ENCODE assay signal across 22 cellular contexts in genomic region chr1:8002329-8003320, GRCh38. TPM values are rescaled to one million over a fixed set of nuclear protein-coding genes. Genes with fewer than 3 reads are reported as not detected.
DNase-seq lines count a peak whose midpoint lies in the region; ATAC-seq, FAIRE-seq and TF ChIP-seq lines count a peak whose summit lies in the region.
"Had no signal": no experiment of that assay in that cellular context is flagged by ENCODE, and none has a peak within 500 bp of the region (broad histone marks: within the 10 kb centered on the region; RNA-seq: fewer than 3 reads in every experiment).

No MANE protein-coding gene starts in this region.

- no peak overlapping the region for H3K4me3 Mint-ChIP-seq in MCF 10A (ENCODE audit: unreplicated experiment)
- H3K4me3 Mint-ChIP-seq: natural killer cell treated with Interleukin-12 subunit alpha and Interleukin-12 subunit beta and Interleukin-15 and Interleukin-18, amount 100 ng/mL, for 72 hours had no signal

- peak overlapping the region; percentile 84 for H3K27ac Mint-ChIP-seq in MCF 10A (ENCODE audit: low read depth, unreplicated experiment)
- H3K27ac Mint-ChIP-seq: natural killer cell treated with Interleukin-12 subunit alpha and Interleukin-12 subunit beta and Interleukin-15 and Interleukin-18, amount 100 ng/mL, for 72 hours had no signal

- H3K4ac ChIP-seq in IMR-90 (ENCODE audit: low read depth, low read length) = peak overlapping the region; percentile 20
- no peak overlapping the region for H3K4ac ChIP-seq in neuronal stem cell (ENCODE audit: low read length)

- H3K4me1 ChIP-seq in IMR-90 (ENCODE audit: control insufficient read depth, insufficient read depth, low read length) = peaks cover 12% of the 10 kb centered on the region
- peaks cover 29% of the 10 kb centered on the region for H3K4me1 ChIP-seq in HepG2 (ENCODE audit: insufficient read depth, low read length)
- H3K4me1 ChIP-seq in suprapubic skin = peaks cover 47% of the 10 kb centered on the region
- peaks cover 0 to 10% of the 10 kb centered on the region in 2 donors for H3K4me1 ChIP-seq in neuronal stem cell (ENCODE audit: control insufficient read depth in 2 of 2, insufficient read depth in 1 of 2, low read depth in 1 of 2, low read length in 2 of 2)
- peaks cover 0 to 2% of the 10 kb centered on the region in 2 donors for H3K4me1 ChIP-seq in small intestine (ENCODE audit: control insufficient read depth in 2 of 2, insufficient read depth in 1 of 2, low read depth in 1 of 2, low read length in 1 of 2)

- H3K14ac ChIP-seq in IMR-90 (replicated peaks; ENCODE audit: low read depth, low read length) (peak overlapping the region; percentile 5; the same call in 1 of the 2 replicates), neuronal stem cell (ENCODE audit: low read length) (no peak overlapping the region)

- peak overlapping the region; percentile 80 for H2AK9ac ChIP-seq in IMR-90 (replicated peaks; ENCODE audit: low read depth, low read length, poor library complexity)

- in situ Hi-C loops in IMR-90 (cut with MboI; ENCODE audit: low sequenced_read_pairs) = no loop called here
- in situ Hi-C loops in HepG2 (cut with HindIII; ENCODE audit: extremely low pct_ligation_motif_present, low pct_unique_long_range_greater_than_20kb) = no loop called here

- no peak overlapping the region for H3K56ac ChIP-seq in IMR-90 (ENCODE audit: extremely low read depth, insufficient read depth, low read length)

- peaks cover 78% of the 10 kb centered on the region for H3K36me3 Mint-ChIP-seq in MCF 10A (ENCODE audit: insufficient read depth, unreplicated experiment)
- H3K36me3 Mint-ChIP-seq: natural killer cell treated with Interleukin-12 subunit alpha and Interleukin-12 subunit beta and Interleukin-15 and Interleukin-18, amount 100 ng/mL, for 72 hours had no signal

- dilution Hi-C loops in IMR-90 (cut with HindIII; ENCODE audit: low sequenced_read_pairs, unreplicated experiment) = loop anchor here (25.0 kb wide), 1 partner anchor 310 kb away; the partner anchor contains the start of gene SLC45A1

- H3K27me3 ChIP-seq in IMR-90 (ENCODE audit: control insufficient read depth, insufficient read depth, low read length) (no peaks in the 10 kb centered on the region), HepG2 (ENCODE audit: control insufficient read depth in 1 of 2, insufficient read depth in 2 of 2, low read length in 2 of 2) (no peaks in the 10 kb centered on the region), suprapubic skin (no peaks in the 10 kb centered on the region), neuronal stem cell (ENCODE audit: control insufficient read depth in 3 of 3, insufficient read depth in 3 of 3, low read depth in 1 of 3, low read length in 3 of 3) (no peaks in the 10 kb centered on the region), small intestine (ENCODE audit: control insufficient read depth in 2 of 2, insufficient read depth in 2 of 2, low read length in 2 of 2) (no peaks in the 10 kb centered on the region)
- H3K27me3 ChIP-seq: adrenal gland, BE2C, right atrium auricular region, transverse colon had no signal

- peaks cover 34% of the 10 kb centered on the region for H3K4me1 Mint-ChIP-seq in MCF 10A (ENCODE audit: insufficient read depth, unreplicated experiment)

- H3K79me1 ChIP-seq in IMR-90 (ENCODE audit: low read depth in 1 of 2, low read length in 2 of 2) (peaks cover 2 to 18% of the 10 kb centered on the region in 2 experiments; a peak in 2 of 4 replicates), neuronal stem cell (ENCODE audit: low read depth, low read length) (no peaks in the 10 kb centered on the region)

- POLR2A ChIA-PET in IMR-90 (lab: Charles Lee; ENCODE audit: unreplicated experiment) (no interaction called here), MCF 10A (lab: Yijun Ruan, JAX) (interaction anchor here (0.7 to 1.5 kb wide), 6 partner anchors 12 to 28 kb away, joined by 3 to 7 read pairs (median 4); partner anchors contain the start of gene ERRFI1), HepG2 (lab: Yijun Ruan, JAX) (no interaction called here)

- H3K4me2 ChIP-seq in IMR-90 (ENCODE audit: low read depth, low read length) = no peak overlapping the region
- no peak overlapping the region for H3K4me2 ChIP-seq in HepG2 (ENCODE audit: low read depth, low read length)
- H3K4me2 ChIP-seq in neuronal stem cell (ENCODE audit: insufficient read depth, low read length, poor library complexity, severe bottlenecking) = no peak overlapping the region

- no peaks in the 10 kb centered on the region for H3K9me3 Mint-ChIP-seq in MCF 10A (ENCODE audit: unreplicated experiment)
- H3K9me3 Mint-ChIP-seq: natural killer cell treated with Interleukin-12 subunit alpha and Interleukin-12 subunit beta and Interleukin-15 and Interleukin-18, amount 100 ng/mL, for 72 hours had no signal

- intact Hi-C loops in IMR-90 (cut with micrococcal nuclease) (no loop called here), MCF 10A (cut with micrococcal nuclease) (no loop called here), HepG2 (cut with micrococcal nuclease; ENCODE audit: unreplicated experiment) (no loop called here)

- H3K4me3 ChIP-seq in IMR-90 (ENCODE audit: insufficient read depth, low read depth, low read length) (no peak overlapping the region), HepG2 (replicated peaks in 1 of 3; ENCODE audit: insufficient read depth in 1 of 3, low read depth in 2 of 3, low read length in 3 of 3) (no peak overlapping the region), suprapubic skin (no peak overlapping the region), neuronal stem cell (ENCODE audit: low read length in 2 of 2) (no peak overlapping the region), small intestine (ENCODE audit: low read depth in 1 of 2, low read length in 2 of 2) (no peak overlapping the region)
- H3K4me3 ChIP-seq: adrenal gland, right atrium auricular region, transverse colon had no signal

- peak overlapping the region; percentile 20; the same call in 1 of the 2 replicates for H2BK120ac ChIP-seq in IMR-90 (ENCODE audit: low read depth, low read length)
- no peak overlapping the region for H2BK120ac ChIP-seq in neuronal stem cell (ENCODE audit: low read depth, low read length)

- DNase-seq in IMR-90 = no peak
- no peak for DNase-seq in MCF 10A (ENCODE audit: unreplicated experiment)
- DNase-seq in HepG2 (ENCODE audit: low spot score) = no peak
- DNase-seq in suprapubic skin (ENCODE audit: low spot score in 2 of 2) = no peak
- DNase-seq in neuronal stem cell (ENCODE audit: low spot score) = no peak
- no peak for DNase-seq in small intestine
- no peak for DNase-seq in UCSD-AML1 (lab: John Stamatoyannopoulos, UW; ENCODE audit: unreplicated experiment)
- DNase-seq: activated T-cell treated with anti-CD3 and anti-CD28 coated beads, Interleukin-2, amount 50 U/mL, for 48 hours; adrenal gland; BE2C; cerebellar nuclear complex; left colon; NCI-H1092; NCI-H2171; Right ventricle myocardium superior; stimulated activated CD4-positive, alpha-beta T cell treated with anti-CD3 and anti-CD28 coated beads, Interleukin-4, amount 100 ng/mL, for 24 hours; T-helper 2 cell; transverse colon had no signal

- WGBS in IMR-90 (ENCODE audit: extremely low coverage in 2 of 2, insufficient read length in 1 of 2), 2 experiments = 100% methylated on average over 1 of the region's 10 CpGs; no CpG with 5 or more reads in 1 of the 2 experiments
- 89% methylated on average over 10 of the region's 10 CpGs for WGBS in HepG2 (ENCODE audit: low lambda C conversion rate)
- whole genome bisulfite sequencing in suprapubic skin = 78% methylated on average over 10 of the region's 10 CpGs
- WGBS in neuronal stem cell (ENCODE audit: extremely low coverage in 2 of 2, insufficient read length in 2 of 2, insufficient replicate concordance in 1 of 2), 2 donors = no CpG with 5 or more reads among the region's 10 CpGs
- 95 to 99% (median 95%) methylated on average over 10 of the region's 10 CpGs for WGBS in small intestine, 3 donors

- H2AK5ac ChIP-seq in IMR-90 (ENCODE audit: low read depth, low read length) (peak overlapping the region; percentile 21; the same call in 1 of the 2 replicates), neuronal stem cell (ENCODE audit: low read depth, low read length) (no peak overlapping the region)

- H2AFZ ChIP-seq in IMR-90 (replicated peaks; ENCODE audit: low read length, poor library complexity) (peak overlapping the region; percentile 18), HepG2 (ENCODE audit: low read length) (no peak overlapping the region), neuronal stem cell (ENCODE audit: low read length) (no peak overlapping the region)

- H4K91ac ChIP-seq in IMR-90 (ENCODE audit: insufficient read depth, low read depth, low read length) = peak overlapping the region; percentile 9; the same call in 1 of the 2 replicates
- no peak overlapping the region for H4K91ac ChIP-seq in neuronal stem cell (ENCODE audit: low read depth, low read length, poor library complexity)

- TF ChIP-seq POLR2A in IMR-90 (IDR thresholded peaks at IDR 0.05; ENCODE audit: low read depth, low read length) = no peak
- 0 out of 4 replicates have a peak, but pooled peaks of 1 of the 2 experiments have one; percentile 23 for TF ChIP-seq POLR2A in HepG2 (IDR thresholded peaks at IDR 0.05; ENCODE audit: insufficient read depth in 1 of 2, low read depth in 2 of 2, low read length in 2 of 2)
- TF ChIP-seq POLR2A in suprapubic skin (IDR thresholded peaks at IDR 0.05) = no peak

- no peak for TF ChIP-seq CTCF in IMR-90 (conservative IDR thresholded peaks at IDR 0.05; ENCODE audit: low read depth, low read length)
- TF ChIP-seq CTCF in MCF 10A (IDR thresholded peaks at IDR 0.05; ENCODE audit: unreplicated experiment) = no peak
- no peak for TF ChIP-seq CTCF in HepG2 (CRISPR knock-in tag; IDR thresholded peaks at IDR 0.05)
- no peak for TF ChIP-seq CTCF in suprapubic skin (IDR thresholded peaks at IDR 0.05)

- H2BK5ac ChIP-seq in IMR-90 (ENCODE audit: low read depth, low read length, poor library complexity, severe bottlenecking) (no peak overlapping the region), neuronal stem cell (ENCODE audit: low read length) (no peak overlapping the region)

- no peak overlapping the region for H2BK12ac ChIP-seq in neuronal stem cell (ENCODE audit: low read length)

- H4K5ac ChIP-seq in IMR-90 (ENCODE audit: low read depth, low read length) = peak overlapping the region; percentile 41; the same call in 1 of the 2 replicates

- no peaks in the 10 kb centered on the region for H3K27me3 Mint-ChIP-seq in MCF 10A (ENCODE audit: insufficient read depth, unreplicated experiment)
- H3K27me3 Mint-ChIP-seq: natural killer cell treated with Interleukin-12 subunit alpha and Interleukin-12 subunit beta and Interleukin-15 and Interleukin-18, amount 100 ng/mL, for 72 hours had no signal

- BruUV-seq in IMR-90 (replicated peaks; lab: Mats Ljungman, UMichigan) (no TSS peak), MCF 10A (replicated peaks; lab: Mats Ljungman, UMichigan) (no TSS peak), HepG2 (replicated peaks; lab: Mats Ljungman, UMichigan) (no TSS peak)

- H3K36me3 ChIP-seq in IMR-90 (ENCODE audit: control insufficient read depth, insufficient read depth, low read length) = no peaks in the 10 kb centered on the region
- H3K36me3 ChIP-seq in HepG2 (replicated peaks in 1 of 2; ENCODE audit: control insufficient read depth in 1 of 2, insufficient read depth in 2 of 2, low read length in 2 of 2) = no peaks in the 10 kb centered on the region; a peak in 1 of 5 replicates
- no peaks in the 10 kb centered on the region for H3K36me3 ChIP-seq in suprapubic skin
- H3K36me3 ChIP-seq in neuronal stem cell (replicated peaks in 1 of 2; ENCODE audit: control insufficient read depth in 2 of 2, insufficient read depth in 2 of 2, low read length in 2 of 2) = peaks cover 0 to 2% of the 10 kb centered on the region in 2 donors
- H3K36me3 ChIP-seq in small intestine (ENCODE audit: control insufficient read depth in 2 of 2, insufficient read depth in 2 of 2, low read length in 2 of 2) = no peaks in the 10 kb centered on the region
- H3K36me3 ChIP-seq: adrenal gland, BE2C, right atrium auricular region, transverse colon had no signal

- peak overlapping the region in 1 of 2 experiments; percentile 54; a peak in 2 of 4 replicates for H4K8ac ChIP-seq in IMR-90 (ENCODE audit: low read depth in 2 of 2, low read length in 2 of 2)
- no peak overlapping the region for H4K8ac ChIP-seq in neuronal stem cell (ENCODE audit: low read depth, low read length)

- FAIRE-seq in HepG2 (lab: Jason Lieb, UNC) = no peak
- no peak for FAIRE-seq in small intestine (lab: Jason Lieb, UNC)
- FAIRE-seq: GM18507 had no signal

- H4K20me1 ChIP-seq in IMR-90 (ENCODE audit: insufficient read depth, low read length) (peaks cover 5% of the 10 kb centered on the region), HepG2 (ENCODE audit: insufficient read depth, low read length) (0 out of 2 replicates have a peak, but pooled peaks cover 7% of the 10 kb centered on the region)

- H3K9me3 ChIP-seq in IMR-90 (ENCODE audit: control insufficient read depth, insufficient read depth, low read length) (no peaks in the 10 kb centered on the region), HepG2 (ENCODE audit: low read length) (no peaks in the 10 kb centered on the region), suprapubic skin (no peaks in the 10 kb centered on the region), neuronal stem cell (replicated peaks in 1 of 2; ENCODE audit: control insufficient read depth in 2 of 2, insufficient read depth in 1 of 2, low read depth in 1 of 2, low read length in 2 of 2) (no peaks in the 10 kb centered on the region), small intestine (ENCODE audit: control insufficient read depth, low read depth) (no peaks in the 10 kb centered on the region)
- H3K9me3 ChIP-seq: adrenal gland, BE2C, right atrium auricular region, transverse colon had no signal

- no peak for TF ChIP-seq EP300 in HepG2 (IDR thresholded peaks at IDR 0.05; ENCODE audit: low read depth in 2 of 2, low read length in 2 of 2)
- TF ChIP-seq EP300 in HepG2 (CRISPR knock-in tag; IDR thresholded peaks at IDR 0.05; ENCODE audit: borderline replicate concordance) = no peak
- no peak for TF ChIP-seq EP300 in suprapubic skin (IDR thresholded peaks at IDR 0.05)

- no peak overlapping the region for H3K9ac ChIP-seq in IMR-90 (ENCODE audit: low read depth, low read length)
- no peak overlapping the region for H3K9ac ChIP-seq in HepG2 (ENCODE audit: insufficient read depth, low read depth, low read length)
- H3K9ac ChIP-seq in neuronal stem cell (ENCODE audit: low read depth, low read length, poor library complexity) = no peak overlapping the region

- no peaks in the 10 kb centered on the region for H3K79me2 ChIP-seq in HepG2 (ENCODE audit: insufficient read depth, low read length)

- H2BK20ac ChIP-seq in IMR-90 (ENCODE audit: low read depth, low read length) = peak overlapping the region; percentile 23

- H3K18ac ChIP-seq in IMR-90 (ENCODE audit: low read depth, low read length) (peak overlapping the region; percentile 73), neuronal stem cell (ENCODE audit: low read length) (no peak overlapping the region)

- no peak for TF ChIP-seq RAD21 in IMR-90 (IDR thresholded peaks at IDR 0.05; ENCODE audit: low read length)
- TF ChIP-seq RAD21 in HepG2 (CRISPR knock-in tag; IDR thresholded peaks at IDR 0.05) = no peak

- ATAC-seq in IMR-90 (ENCODE audit: low read depth) = no peak
- ATAC-seq in HepG2 = peak; percentile 8; the same call in 2 of the 3 replicates
- no peak for ATAC-seq in HG03457 (IDR thresholded peaks at IDR 0.05; ENCODE audit: unreplicated experiment)
- ATAC-seq: natural killer cell treated with Interleukin-12 subunit alpha and Interleukin-12 subunit beta and Interleukin-15 and Interleukin-18, amount 100 ng/mL, for 72 hours had no signal

- H3K27ac ChIP-seq in IMR-90 (ENCODE audit: insufficient read depth, low read length) (no peak overlapping the region), HepG2 (ENCODE audit: extremely low read length, insufficient read depth, low read length) (no peak overlapping the region), suprapubic skin (peak overlapping the region; percentile 95), neuronal stem cell (replicated peaks; ENCODE audit: low read length) (no peak overlapping the region), small intestine (ENCODE audit: low read depth in 1 of 2, low read length in 1 of 2) (no peak overlapping the region)

- peaks cover 9% of the 10 kb centered on the region for H3K9me1 ChIP-seq in IMR-90 (ENCODE audit: insufficient read depth, low read length)

- H3K23ac ChIP-seq in IMR-90 (ENCODE audit: low read depth, low read length) (peak overlapping the region; percentile 39; the same call in 1 of the 2 replicates), neuronal stem cell (ENCODE audit: low read depth, low read length, poor library complexity) (no peak overlapping the region)

- H2BK15ac ChIP-seq in IMR-90 (ENCODE audit: low read depth, low read length) = peak overlapping the region; percentile 66; the same call in 2 of the 3 replicates
- no peak overlapping the region for H2BK15ac ChIP-seq in neuronal stem cell (ENCODE audit: low read length)

- CTCF ChIA-PET in IMR-90 (lab: Yijun Ruan, JAX) (no interaction called here), MCF 10A (lab: Yijun Ruan, JAX) (interaction anchor here (0.7 to 0.9 kb wide), 2 partner anchors 32 to 1219 kb away, joined by 3 to 4 read pairs; no protein-coding TSS in a partner anchor), HepG2 (lab: Yijun Ruan, JAX; ENCODE audit: low intra/inter-chr PET ratio, low total read pairs) (no interaction called here)

RNA-seq across cellular contexts. Expression of gene ERRFI1, which starts 23.5 kb away (rescaled TPM):
- 101 and 106 TPM in 2 replicates for total RNA-seq in IMR-90 (2012; rRNA removed)
- polyA plus RNA-seq in IMR-90 (2012; rRNA removed) = 102 and 145 TPM in 2 replicates
- polyA plus RNA-seq in IMR-90 (2012; cell fraction: cytosol; rRNA removed) = 66.7 and 88.3 TPM in 2 replicates
- polyA plus RNA-seq in IMR-90 (2012; cell fraction: nucleus; rRNA removed; ENCODE audit: low replicate concordance) = 50.7 and 405 TPM in 2 replicates
- 86.4 and 111 TPM in 2 replicates for total RNA-seq in MCF 10A (2022)
- 84.4 and 99.5 TPM in 2 replicates for total RNA-seq in HepG2 (2016; rRNA removed; fragmentation: Illumina TruSeq; extraction: Trizol)
- total RNA-seq in HepG2 (2016; cell fraction: cytosol; rRNA removed; fragmentation: Illumina TruSeq; extraction: Trizol; ENCODE audit: low read depth) = 16.2 and 17.9 TPM in 2 replicates
- 83.4 and 92.6 TPM in 2 replicates for total RNA-seq in HepG2 (2016; cell fraction: insoluble cytoplasmic fraction; rRNA removed; fragmentation: Illumina TruSeq; extraction: Trizol)
- 72.5 and 74.8 TPM in 2 replicates for total RNA-seq in HepG2 (2016; cell fraction: membrane; rRNA removed; fragmentation: Illumina TruSeq; extraction: Trizol)
- 61.8 and 73.3 TPM in 2 replicates for total RNA-seq in HepG2 (2016; cell fraction: nucleus; rRNA removed; fragmentation: Illumina TruSeq; extraction: Trizol)
- polyA plus RNA-seq in HepG2 (2011; rRNA removed) = 634 and 753 TPM in 2 replicates
- polyA plus RNA-seq in HepG2 (2011; cell fraction: cytosol; rRNA removed) = 492 and 608 TPM in 2 replicates
- 300 and 467 TPM in 2 replicates for polyA plus RNA-seq in HepG2 (2011; cell fraction: nucleus; rRNA removed)
- polyA plus RNA-seq in HepG2 (2012) = 335 and 494 TPM in 2 replicates
- 8.7 and 10.5 TPM in 2 replicates for polyA plus RNA-seq in HepG2 (2016; cell fraction: cytosol; fragmentation: Illumina TruSeq; extraction: Trizol; ENCODE audit: low read depth)
- 102 and 107 TPM in 2 replicates for polyA plus RNA-seq in HepG2 (2016; cell fraction: insoluble cytoplasmic fraction; fragmentation: Illumina TruSeq; extraction: Trizol; ENCODE audit: low read depth)
- 41.9 and 45.1 TPM in 2 replicates for polyA plus RNA-seq in HepG2 (2016; cell fraction: membrane; fragmentation: Illumina TruSeq; extraction: Trizol; ENCODE audit: low read depth)
- polyA plus RNA-seq in HepG2 (2016; cell fraction: nucleus; fragmentation: Illumina TruSeq; extraction: Trizol; ENCODE audit: insufficient read depth, low read depth) = 110 and 117 TPM in 2 replicates
- polyA minus RNA-seq in HepG2 (2011; rRNA and poly(A)+ RNA removed; ENCODE audit: low replicate concordance) = 6.9 and 217 TPM in 2 replicates
- 288 and 291 TPM in 2 replicates for polyA minus RNA-seq in HepG2 (2011; cell fraction: cytosol; rRNA and poly(A)+ RNA removed)
- polyA minus RNA-seq in HepG2 (2011; cell fraction: nucleus; rRNA and poly(A)+ RNA removed) = 228 and 458 TPM in 2 replicates
- 100 to 1,000 TPM; 128 to 312 (median 262) TPM for total RNA-seq in suprapubic skin
- 33.5 TPM for polyA plus RNA-seq in neuronal stem cell (2013, experiment 1 of 2)
- 32.9 TPM for polyA plus RNA-seq in neuronal stem cell (2013, experiment 2 of 2)
- 10 to 100 TPM; 32.5 to 39.1 (median 35.7) TPM for polyA plus RNA-seq in small intestine

RNA-seq across cellular contexts. Expression of gene PARK7, which starts 41.1 kb away (rescaled TPM):
- 207 and 384 TPM in 2 replicates for total RNA-seq in IMR-90 (2012; rRNA removed)
- 348 and 357 TPM in 2 replicates for polyA plus RNA-seq in IMR-90 (2012; rRNA removed)
- 108 and 179 TPM in 2 replicates for polyA plus RNA-seq in IMR-90 (2012; cell fraction: cytosol; rRNA removed)
- polyA plus RNA-seq in IMR-90 (2012; cell fraction: nucleus; rRNA removed; ENCODE audit: low replicate concordance) = 19.8 and 112 TPM in 2 replicates
- total RNA-seq in MCF 10A (2022) = 419 and 450 TPM in 2 replicates
- 296 and 409 TPM in 2 replicates for total RNA-seq in HepG2 (2016; rRNA removed; fragmentation: Illumina TruSeq; extraction: Trizol)
- total RNA-seq in HepG2 (2016; cell fraction: cytosol; rRNA removed; fragmentation: Illumina TruSeq; extraction: Trizol; ENCODE audit: low read depth) = 134 and 137 TPM in 2 replicates
- 293 and 390 TPM in 2 replicates for total RNA-seq in HepG2 (2016; cell fraction: insoluble cytoplasmic fraction; rRNA removed; fragmentation: Illumina TruSeq; extraction: Trizol)
- 183 and 197 TPM in 2 replicates for total RNA-seq in HepG2 (2016; cell fraction: membrane; rRNA removed; fragmentation: Illumina TruSeq; extraction: Trizol)
- total RNA-seq in HepG2 (2016; cell fraction: nucleus; rRNA removed; fragmentation: Illumina TruSeq; extraction: Trizol) = 97.3 and 108 TPM in 2 replicates
- 160 and 212 TPM in 2 replicates for polyA plus RNA-seq in HepG2 (2011; rRNA removed)
- 157 and 186 TPM in 2 replicates for polyA plus RNA-seq in HepG2 (2011; cell fraction: cytosol; rRNA removed)
- polyA plus RNA-seq in HepG2 (2011; cell fraction: nucleus; rRNA removed) = 39.0 and 44.4 TPM in 2 replicates
- polyA plus RNA-seq in HepG2 (2012) = 232 and 305 TPM in 2 replicates
- polyA plus RNA-seq in HepG2 (2016; cell fraction: cytosol; fragmentation: Illumina TruSeq; extraction: Trizol; ENCODE audit: low read depth) = 218 and 228 TPM in 2 replicates
- 522 and 557 TPM in 2 replicates for polyA plus RNA-seq in HepG2 (2016; cell fraction: insoluble cytoplasmic fraction; fragmentation: Illumina TruSeq; extraction: Trizol; ENCODE audit: low read depth)
- 199 and 221 TPM in 2 replicates for polyA plus RNA-seq in HepG2 (2016; cell fraction: membrane; fragmentation: Illumina TruSeq; extraction: Trizol; ENCODE audit: low read depth)
- polyA plus RNA-seq in HepG2 (2016; cell fraction: nucleus; fragmentation: Illumina TruSeq; extraction: Trizol; ENCODE audit: insufficient read depth, low read depth) = 223 and 234 TPM in 2 replicates
- polyA minus RNA-seq in HepG2 (2011; rRNA and poly(A)+ RNA removed; ENCODE audit: low replicate concordance) = 24.0 and 53.8 TPM in 2 replicates
- polyA minus RNA-seq in HepG2 (2011; cell fraction: cytosol; rRNA and poly(A)+ RNA removed) = 52.3 and 53.9 TPM in 2 replicates
- 28.7 and 42.4 TPM in 2 replicates for polyA minus RNA-seq in HepG2 (2011; cell fraction: nucleus; rRNA and poly(A)+ RNA removed)
- 10 to 100 TPM; 74.0 to 94.1 (median 85.2) TPM for total RNA-seq in suprapubic skin
- 220 TPM for polyA plus RNA-seq in neuronal stem cell (2013, experiment 1 of 2)
- polyA plus RNA-seq in neuronal stem cell (2013, experiment 2 of 2) = 221 TPM
- polyA plus RNA-seq in small intestine = 100 to 1,000 TPM; 206 to 297 (median 239) TPM
